In genomic region chr17:72624652-72625051, GRCh38 we compare ENCODE assay signal across 19 cellular contexts.
A peak's percentile ranks its signal among the peaks of the same experiment; 100 is the strongest.
DNase-seq lines count a peak whose midpoint lies in the region; ATAC-seq and TF ChIP-seq lines count a peak whose summit lies in the region.
"Had no signal": no experiment of that assay in that cellular context is flagged by ENCODE, and none has a peak within 500 bp of the region (broad histone marks: within the 10 kb centered on the region; RNA-seq: fewer than 3 reads in every experiment).

No MANE protein-coding gene starts in this region.

- DNase-seq in ACHN (peak; percentile 19), M059J (ENCODE audit: low read depth) (peak; percentile 17), choroid plexus epithelial cell (ENCODE audit: low read depth) (peak; percentile 19), sciatic nerve (ENCODE audit: low spot score) (no peak)
- DNase-seq in activated CD8-positive, alpha-beta memory T cell treated with anti-CD3 and anti-CD28 coated beads for 24 hours = no peak
- DNase-seq: BE2C, EL, GF-D8, H9, NCI-H1092 treated with DMSO at 0.1 percent for 48 hours, NCI-H146, NCI-H2029 treated with DMSO at 0.1 percent for 48 hours, NCI-H345, NCI-H524 had no signal

- ATAC-seq in sciatic nerve (peak; percentile 57), GM18511 (IDR thresholded peaks at IDR 0.05; ENCODE audit: unreplicated experiment) (no peak), GM18517 (IDR thresholded peaks at IDR 0.05; ENCODE audit: unreplicated experiment) (no peak)
- ATAC-seq: K562, Right ventricle myocardium inferior had no signal

- in situ Hi-C loops in ACHN (cut with HindIII; ENCODE audit: low pct_ligation_motif_present, low pct_unique_long_range_greater_than_20kb, low sequenced_read_pairs) = no loop called here

- intact Hi-C loops in sciatic nerve (cut with DNase I) = no loop called here

- H3K4me3 ChIP-seq in choroid plexus epithelial cell (ENCODE audit: low read depth, low read length) = no peak overlapping the region
- H3K4me3 ChIP-seq: K562, SJSA1 had no signal

- TF ChIP-seq CTCF in choroid plexus epithelial cell (conservative IDR thresholded peaks at IDR 0.05; ENCODE audit: low read depth, low read length) = peak; percentile 20

Comparison
In these comparisons a context has a peak if more than half of its experiments do, and no peak if none do; other contexts are left out.
1. DNase-seq: peak in ACHN (single experiment), M059J (single experiment) and choroid plexus epithelial cell (single experiment); none in sciatic nerve (single experiment) and activated CD8-positive, alpha-beta memory T cell treated with anti-CD3 and anti-CD28 coated beads for 24 hours (single experiment).